8 cellular contexts compared by ENCODE assay signal in genomic region chr17:21034350-21035235, GRCh38. TPM values are rescaled to one million over a fixed set of nuclear protein-coding genes. Genes with fewer than 3 reads are reported as not detected.
DNase-seq lines count a peak whose midpoint lies in the region; ATAC-seq and TF ChIP-seq lines count a peak whose summit lies in the region.

No MANE protein-coding gene starts in this region.

- intact Hi-C loops in esophagus squamous epithelium (cut with DNase I): no loop called here

- DNase-seq in GM13976 (ENCODE audit: low spot score) (peak; percentile 38), SK-N-SH (no peak), esophagus squamous epithelium (lab: John Stamatoyannopoulos, UW) (no peak), NCI-H1694 treated with DMSO at 0.1 percent for 48 hours (lab: John Stamatoyannopoulos, UW) (no peak), GM19238 (ENCODE audit: insufficient read length, low spot score) (no peak), NCI-H82 treated with DMSO at 0.1 percent for 48 hours (lab: John Stamatoyannopoulos, UW; ENCODE audit: unreplicated experiment) (no peak)

- H4K20me1 ChIP-seq in SK-N-SH (ENCODE audit: insufficient read depth): peaks cover 100% of the 10 kb centered on the region

- POLR2A ChIA-PET in SK-N-SH (lab: Yijun Ruan, JAX): no interaction called here

- no peaks in the 10 kb centered on the region for H3K9me2 ChIP-seq in SK-N-SH

- no peak overlapping the region for H3K9ac ChIP-seq in SK-N-SH
- H3K9ac ChIP-seq in rectal smooth muscle tissue (ENCODE audit: low read length): no peak overlapping the region

- peaks cover 98% of the 10 kb centered on the region for H3K79me2 ChIP-seq in SK-N-SH (ENCODE audit: insufficient read depth)

- CTCF ChIA-PET in SK-N-SH (lab: Yijun Ruan, JAX): interaction anchor here (1.0 to 2.3 kb wide), 2 partner anchors 9 to 95 kb away, joined by 3 to 9 read pairs; partner anchors contain the start of gene USP22

- no peak for TF ChIP-seq RAD21 in SK-N-SH (IDR thresholded peaks at IDR 0.05; ENCODE audit: low read length)

- TF ChIP-seq POLR2A in esophagus squamous epithelium (IDR thresholded peaks at IDR 0.05): no peak

- peak; percentile 52 for ATAC-seq in HG02571 (IDR thresholded peaks at IDR 0.05; ENCODE audit: unreplicated experiment)

- peaks cover 20% of the 10 kb centered on the region for H3F3A ChIP-seq in SK-N-SH (replicated peaks; ENCODE audit: insufficient read depth)

- 90% methylated on average over 13 of the region's 13 CpGs for WGBS in SK-N-SH (ENCODE audit: low lambda C conversion rate)
- WGBS in esophagus squamous epithelium, 2 donors: 35 to 57% methylated on average over 10 to 13 of the region's 13 CpGs

- H3K4me3 ChIP-seq in SK-N-SH (ENCODE audit: low read depth in 2 of 2, low read length in 1 of 2) (no peak overlapping the region), esophagus squamous epithelium (peak overlapping the region in 1 of 4 donors; percentile 37), rectal smooth muscle tissue (ENCODE audit: low read length) (peak overlapping the region; percentile 12)

- H3K36me3 ChIP-seq in SK-N-SH (replicated peaks in 1 of 2; ENCODE audit: control insufficient read depth in 1 of 2, insufficient read depth in 2 of 2, low read length in 1 of 2): peaks cover 22 to 37% of the 10 kb centered on the region in 2 experiments
- peaks cover 0 to 17% (median 0%) of the 10 kb centered on the region in 3 donors for H3K36me3 ChIP-seq in esophagus squamous epithelium
- H3K36me3 ChIP-seq in rectal smooth muscle tissue (ENCODE audit: control insufficient read depth, insufficient read depth, low read length): no peaks in the 10 kb centered on the region

- TF ChIP-seq EP300 in SK-N-SH (IDR thresholded peaks at IDR 0.05; ENCODE audit: borderline replicate concordance in 1 of 2, low read depth in 1 of 2, low read length in 1 of 2): no peak

- peaks cover 30 to 40% of the 10 kb centered on the region in 2 experiments; a peak in 3 of 4 replicates for H3K4me1 ChIP-seq in SK-N-SH (ENCODE audit: control insufficient read depth in 1 of 2, insufficient read depth in 2 of 2, low read depth in 1 of 2, low read length in 1 of 2)
- H3K4me1 ChIP-seq in esophagus squamous epithelium: peaks cover 37 to 99% (median 61%) of the 10 kb centered on the region in 3 donors
- peaks cover 34% of the 10 kb centered on the region for H3K4me1 ChIP-seq in rectal smooth muscle tissue (ENCODE audit: control insufficient read depth, insufficient read depth, low read length)

- H3K27ac ChIP-seq in SK-N-SH (ENCODE audit: low read depth in 2 of 2, low read length in 1 of 2) (no peak overlapping the region; a peak in 1 of 4 replicates), esophagus squamous epithelium (peak overlapping the region in 3 of 4 donors; percentile 31 to 68 (median 46)), rectal smooth muscle tissue (ENCODE audit: low read depth, low read length) (no peak overlapping the region)

- H2AFZ ChIP-seq in SK-N-SH (ENCODE audit: low read depth): no peak overlapping the region

- peak overlapping the region; percentile 49 for H3K4me2 ChIP-seq in SK-N-SH

- no peaks in the 10 kb centered on the region for H3K9me3 ChIP-seq in SK-N-SH
- no peaks in the 10 kb centered on the region for H3K9me3 ChIP-seq in esophagus squamous epithelium

- in situ Hi-C loops in GM13976 (cut with MboI; ENCODE audit: low sequenced_read_pairs, unreplicated experiment): no loop called here

- TF ChIP-seq CTCF in GM13976 (IDR thresholded peaks at IDR 0.05; ENCODE audit: borderline replicate concordance, control extremely low read depth, extremely low read depth, insufficient read depth, missing control alignments) (no peak), SK-N-SH (IDR thresholded peaks at IDR 0.05) (no peak), esophagus squamous epithelium (IDR thresholded peaks at IDR 0.05) (no peak)

- no peaks in the 10 kb centered on the region for H3K27me3 ChIP-seq in SK-N-SH (ENCODE audit: insufficient read depth)
- no peaks in the 10 kb centered on the region for H3K27me3 ChIP-seq in esophagus squamous epithelium
- no peaks in the 10 kb centered on the region for H3K27me3 ChIP-seq in rectal smooth muscle tissue (ENCODE audit: control insufficient read depth, insufficient read depth, low read length)

TF ChIP-seq in SK-N-SH, 30 proteins besides CTCF, POLR2A, EP300 and RAD21:
- TF ChIP-seq GATA2 (CRISPR knock-in tag; IDR thresholded peaks at IDR 0.05) (no peak), ELF1 (IDR thresholded peaks at IDR 0.05) (no peak), TEAD4 (IDR thresholded peaks at IDR 0.05; ENCODE audit: borderline replicate concordance, insufficient read depth) (no peak), EZH2phosphoT487 (IDR thresholded peaks at IDR 0.05; ENCODE audit: borderline replicate concordance, low read depth) (no peak), TAF1 (IDR thresholded peaks at IDR 0.05; ENCODE audit: borderline replicate concordance, low read depth, low read length) (no peak), USF2 (IDR thresholded peaks at IDR 0.05; ENCODE audit: borderline replicate concordance, low read depth, low read length) (no peak), MEF2A (IDR thresholded peaks at IDR 0.05; ENCODE audit: borderline replicate concordance, low read depth) (no peak), JUND (IDR thresholded peaks at IDR 0.05) (no peak), RFX5 (IDR thresholded peaks at IDR 0.05; ENCODE audit: low read length) (no peak), RCOR1 (IDR thresholded peaks at IDR 0.05; ENCODE audit: low read length) (no peak), FOXJ3 (CRISPR knock-in tag; IDR thresholded peaks at IDR 0.05) (no peak), REST (IDR thresholded peaks at IDR 0.05; ENCODE audit: low read depth, low read length) (no peak)

RNA-seq across cellular contexts. Expression of gene USP22, which starts 8.2 kb away (rescaled TPM):
- 142 and 172 TPM in 2 replicates for polyA plus RNA-seq in SK-N-SH (2012; rRNA removed)
- polyA plus RNA-seq in SK-N-SH (2012; cell fraction: cytosol; rRNA removed): 114 and 137 TPM in 2 replicates
- polyA plus RNA-seq in SK-N-SH (2012; cell fraction: nucleus; rRNA removed): 193 and 215 TPM in 2 replicates
- total RNA-seq in esophagus squamous epithelium: 10 to 100 TPM; 61.7 to 91.2 (median 78.0) TPM

Comparison
In these comparisons a context has a peak if more than half of its experiments do, and no peak if none do; other contexts are left out.
1. H3K27ac ChIP-seq: peak in esophagus squamous epithelium (3 of 4); none in SK-N-SH (0 of 2) and rectal smooth muscle tissue (single experiment).